8 cellular contexts compared by ENCODE assay signal in the genomic region with DNA sequence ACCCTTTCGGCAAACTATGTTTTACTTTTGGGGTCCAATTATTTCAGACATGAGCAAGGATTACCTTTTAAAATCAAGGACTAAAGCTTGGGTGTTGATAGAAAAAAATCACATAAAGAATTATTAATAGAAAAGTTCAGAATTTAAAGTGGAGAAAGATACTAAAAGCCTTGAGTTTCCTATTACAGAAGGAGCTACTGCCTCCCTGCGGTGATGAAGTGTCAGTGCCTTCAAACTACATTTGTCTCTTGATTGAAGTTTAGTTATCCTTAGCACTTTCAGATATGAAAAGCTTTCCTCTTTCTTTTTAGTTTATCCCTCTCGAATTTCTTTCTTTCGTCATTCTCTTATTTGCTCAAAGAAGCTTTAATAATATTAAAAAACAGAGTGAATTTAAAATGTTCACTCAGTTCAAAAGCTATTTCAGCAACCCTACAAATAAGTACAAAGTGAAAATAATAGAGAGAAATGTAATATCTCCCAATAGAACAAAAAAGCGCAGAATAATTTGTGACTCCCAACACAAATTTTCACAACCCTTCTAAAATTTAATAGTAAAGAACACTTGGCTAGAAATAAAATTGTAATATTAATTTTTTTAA.
DNase-seq lines count a peak whose midpoint lies in the region; ATAC-seq and TF ChIP-seq lines count a peak whose summit lies in the region.

No MANE protein-coding gene starts in this region.

- peaks cover 7% of the 10 kb centered on the region for H3K36me3 Mint-ChIP-seq in chondrocyte (ENCODE audit: low read depth)

- H3K9me3 Mint-ChIP-seq in chondrocyte (ENCODE audit: low read depth): peaks cover 2% of the 10 kb centered on the region

- H3K27me3 Mint-ChIP-seq in chondrocyte (ENCODE audit: low read depth): no peaks in the 10 kb centered on the region

- no peak overlapping the region for H3K4me3 Mint-ChIP-seq in chondrocyte (ENCODE audit: unreplicated experiment)

- DNase-seq in DMS114 treated with DMSO at 0.1 percent for 48 hours (lab: John Stamatoyannopoulos, UW; ENCODE audit: unreplicated experiment) (peak; percentile 47), NCI-H82 treated with DMSO at 0.1 percent for 48 hours (lab: John Stamatoyannopoulos, UW; ENCODE audit: unreplicated experiment) (peak; percentile 29), chondrocyte (ENCODE audit: low spot score) (no peak), medulla oblongata (ENCODE audit: extremely low spot score) (peak; percentile 85)
- DNase-seq in activated CD4-positive, CD25-positive, alpha-beta regulatory T cell (lab: John Stamatoyannopoulos, UW): no peak

- H3K4me1 Mint-ChIP-seq in chondrocyte (ENCODE audit: low read depth): peaks cover 23% of the 10 kb centered on the region

- ATAC-seq in GM19035 (IDR thresholded peaks at IDR 0.05; ENCODE audit: unreplicated experiment): peak; percentile 79
- peak; percentile 76 for ATAC-seq in HG03460 (IDR thresholded peaks at IDR 0.05; ENCODE audit: unreplicated experiment)
- no peak for ATAC-seq in HG03025 (IDR thresholded peaks at IDR 0.05; ENCODE audit: low FRiP score, unreplicated experiment)

- TF ChIP-seq CTCF in chondrocyte (IDR thresholded peaks at IDR 0.05): peak; percentile 96

- H3K27ac Mint-ChIP-seq in chondrocyte (ENCODE audit: unreplicated experiment): peak overlapping the region; percentile 9

Comparison
In these comparisons a context has a peak if more than half of its experiments do, and no peak if none do; other contexts are left out.
1. DNase-seq: peak in DMS114 treated with DMSO at 0.1 percent for 48 hours (single experiment), NCI-H82 treated with DMSO at 0.1 percent for 48 hours (single experiment) and medulla oblongata (single experiment); none in chondrocyte (single experiment) and activated CD4-positive, CD25-positive, alpha-beta regulatory T cell (0 of 4).